In the genomic region with DNA sequence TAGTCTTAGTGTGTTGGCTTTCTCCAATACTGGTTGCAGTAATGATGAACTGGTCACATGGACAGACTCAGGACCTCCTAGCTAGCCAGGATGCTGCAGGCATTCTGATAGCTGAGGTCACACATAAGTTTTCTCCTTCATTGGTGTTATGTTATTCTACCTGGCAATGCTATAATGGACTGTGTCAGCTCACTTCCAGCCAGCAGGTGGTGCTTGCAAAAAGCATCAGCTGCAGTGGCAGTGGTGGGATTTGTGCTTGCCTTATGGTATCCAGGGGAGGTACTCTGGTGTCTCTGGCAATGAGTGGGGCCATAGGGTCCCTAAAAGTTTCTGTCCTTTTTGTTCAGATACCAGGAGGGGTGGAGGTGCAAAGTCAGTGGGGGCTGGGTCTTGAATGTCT, we compare ENCODE assay signal across 19 cellular contexts. TPM values are rescaled to one million over a fixed set of nuclear protein-coding genes. Genes with fewer than 3 reads are reported as not detected.
DNase-seq lines count a peak whose midpoint lies in the region; ATAC-seq and TF ChIP-seq lines count a peak whose summit lies in the region.
"Had no signal": no experiment of that assay in that cellular context is flagged by ENCODE, and none has a peak within 500 bp of the region (broad histone marks: within the 10 kb centered on the region; RNA-seq: fewer than 3 reads in every experiment).

No MANE protein-coding gene starts in this region.

- intact Hi-C loops in mucosa of descending colon (cut with DNase I, micrococcal nuclease), result no loop called here

- H3K36me3 ChIP-seq in brain microvascular endothelial cell (replicated peaks), result no peaks in the 10 kb centered on the region
- H3K36me3 ChIP-seq in mucosa of descending colon (ENCODE audit: low read depth), result no peaks in the 10 kb centered on the region
- H3K36me3 ChIP-seq: transverse colon had no signal

- in situ Hi-C loops in brain microvascular endothelial cell (cut with HindIII; ENCODE audit: low pct_ligation_motif_present, low sequenced_read_pairs), result no loop called here

- no peaks in the 10 kb centered on the region for H3K9me3 ChIP-seq in mucosa of descending colon
- H3K9me3 ChIP-seq: transverse colon had no signal

- no peaks in the 10 kb centered on the region for H3K4me1 ChIP-seq in mucosa of descending colon (ENCODE audit: low read depth)
- H3K4me1 ChIP-seq: transverse colon had no signal

- DNase-seq in brain microvascular endothelial cell, result no peak
- no peak for DNase-seq in retinal pigment epithelial cell (ENCODE audit: low read depth)
- no peak for DNase-seq in activated CD4-positive, alpha-beta T cell treated with anti-CD3 and anti-CD28 coated beads for 1 hour
- DNase-seq in activated T-cell treated with anti-CD3 and anti-CD28 coated beads for 4 hours, result no peak
- no peak for DNase-seq in mucosa of descending colon
- DNase-seq: activated CD8-positive, alpha-beta T cell treated with anti-CD3 and anti-CD28 coated beads, Interleukin-2, amount 10 ng/mL, durations not matched to agents 7 days and 5 days; Calu3; effector CD4-positive, alpha-beta T cell; Kasumi-1; NCI-H1417 treated with DMSO at 0.1 percent for 48 hours; NCI-H226; nephron progenitor cell; retina; stimulated activated naive CD4-positive, alpha-beta T cell treated with Interleukin-2 at 50 U/mL for 16 hours; transverse colon had no signal

- no peak overlapping the region for H3K27ac ChIP-seq in brain microvascular endothelial cell
- H3K27ac ChIP-seq: hepatocyte, transverse colon had no signal

- H3K4me3 ChIP-seq in GM12875 (ENCODE audit: low read depth, low read length), result no peak overlapping the region
- H3K4me3 ChIP-seq in brain microvascular endothelial cell (ENCODE audit: low read depth, low read length), result no peak overlapping the region
- no peak overlapping the region for H3K4me3 ChIP-seq in retinal pigment epithelial cell (ENCODE audit: low read length)
- no peak overlapping the region for H3K4me3 ChIP-seq in mucosa of descending colon
- H3K4me3 ChIP-seq: hepatocyte, transverse colon had no signal

- ATAC-seq in HG03378 (IDR thresholded peaks at IDR 0.05; ENCODE audit: unreplicated experiment) (peak; percentile 54), mucosa of descending colon (no peak)
- ATAC-seq: activated CD8-positive, alpha-beta T cell treated with anti-CD3 and anti-CD28 coated beads, Interleukin-2, amount 10 ng/mL, durations not matched to agents 7 days and 5 days; activated T-helper 17 cell treated with anti-CD3 and anti-CD28 coated beads, Interleukin-2, amount 50 U/mL, for 72 hours had no signal

- TF ChIP-seq CTCF in GM12875 (IDR thresholded peaks at IDR 0.05; ENCODE audit: borderline replicate concordance, insufficient read depth, low read depth, low read length), result peak; percentile 16; the same call in 1 of the 2 replicates
- TF ChIP-seq CTCF in brain microvascular endothelial cell (IDR thresholded peaks at IDR 0.05; ENCODE audit: low read depth, low read length, missing control alignments), result peak; percentile 23
- TF ChIP-seq CTCF in retinal pigment epithelial cell (conservative IDR thresholded peaks at IDR 0.05; ENCODE audit: low read depth, low read length), result peak; percentile 26
- no peak for TF ChIP-seq CTCF in mucosa of descending colon (IDR thresholded peaks at IDR 0.05)

- no peaks in the 10 kb centered on the region for H3K27me3 ChIP-seq in brain microvascular endothelial cell (replicated peaks)
- H3K27me3 ChIP-seq: hepatocyte, transverse colon had no signal

RNA-seq across cellular contexts. Expression of gene ZNF330, which starts 33.6 kb away (rescaled TPM):
- 10 to 100 TPM; 24.8 to 39.5 (median 24.9) TPM for total RNA-seq in mucosa of descending colon
